In the genomic region with DNA sequence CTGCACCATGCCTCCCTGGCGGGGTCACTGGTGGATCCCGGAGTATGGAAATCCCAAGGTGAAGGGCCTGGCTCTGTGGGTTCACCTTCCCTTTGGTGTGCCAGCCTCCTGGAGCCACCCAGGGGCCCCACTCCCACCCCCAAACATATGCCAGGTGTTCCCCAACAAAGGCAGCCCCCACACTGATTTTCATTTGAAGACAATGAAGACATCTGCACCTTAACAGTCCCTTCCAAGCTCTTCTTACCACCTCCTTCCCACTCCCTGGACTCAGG, we compare ENCODE assay signal across 16 cellular contexts. TPM values are rescaled to one million over a fixed set of nuclear protein-coding genes. Genes with fewer than 3 reads are reported as not detected.
A peak's percentile ranks its signal among the peaks of the same experiment; 100 is the strongest.
DNase-seq lines count a peak whose midpoint lies in the region; ATAC-seq, FAIRE-seq and TF ChIP-seq lines count a peak whose summit lies in the region.
"Had no signal": no experiment of that assay in that cellular context is flagged by ENCODE, and none has a peak within 500 bp of the region (broad histone marks: within the 10 kb centered on the region; RNA-seq: fewer than 3 reads in every experiment).

No MANE protein-coding gene starts in this region.

- H3K4me1 Mint-ChIP-seq in nephron progenitor cell (peaks cover 85% of the 10 kb centered on the region), MCF 10A (ENCODE audit: insufficient read depth, unreplicated experiment) (peaks cover 35% of the 10 kb centered on the region)
- H3K4me1 Mint-ChIP-seq: central memory CD8-positive, alpha-beta T cell had no signal

- H3K4me1 ChIP-seq in HUES64 (ENCODE audit: insufficient read depth, low read length), result peaks cover 5% of the 10 kb centered on the region; the same call in 1 of the 2 replicates
- peaks cover 32 to 53% of the 10 kb centered on the region in 2 donors for H3K4me1 ChIP-seq in thyroid gland

- H3K4me3 Mint-ChIP-seq in nephron progenitor cell (peak overlapping the region; percentile 34), MCF 10A (ENCODE audit: unreplicated experiment) (no peak overlapping the region)
- H3K4me3 Mint-ChIP-seq: central memory CD8-positive, alpha-beta T cell; stimulated activated memory B cell treated with anti-CD40 and anti-IgM and Interleukin-4, amounts not matched to agents 10 μg/mL and 1 μg/mL and 100 μg/mL, for 72 hours; T-helper 17 cell had no signal

- H3K27me3 ChIP-seq in HUES64 (ENCODE audit: insufficient read depth, low read length) (no peaks in the 10 kb centered on the region), dorsolateral prefrontal cortex (no peaks in the 10 kb centered on the region), thyroid gland (no peaks in the 10 kb centered on the region)
- H3K27me3 ChIP-seq: MG63 had no signal

- no peak for ATAC-seq in GM21515 (IDR thresholded peaks at IDR 0.05; ENCODE audit: unreplicated experiment)
- ATAC-seq: stimulated activated memory B cell treated with anti-CD40 and anti-IgM and Interleukin-4, amounts not matched to agents 10 μg/mL and 1 μg/mL and 100 μg/mL, for 72 hours; T-helper 17 cell had no signal

- H3K27ac ChIP-seq in HUES64 (ENCODE audit: low read depth, low read length) (0 out of 2 replicates have a peak overlapping the region, but pooled peaks have one; percentile 45), dorsolateral prefrontal cortex (peak overlapping the region in 56 of 59 donors; percentile 26 to 99 (median 80)), thyroid gland (peak overlapping the region; percentile 92 to 95 (median 95))

- H3K9me3 ChIP-seq in HUES64 (ENCODE audit: insufficient read depth, low read depth, low read length), result no peaks in the 10 kb centered on the region
- no peaks in the 10 kb centered on the region for H3K9me3 ChIP-seq in thyroid gland
- H3K9me3 ChIP-seq: MG63 had no signal

- intact Hi-C loops in dorsolateral prefrontal cortex (cut with DNase I) (no loop called here), thyroid gland (cut with DNase I) (no loop called here), MCF 10A (cut with micrococcal nuclease) (no loop called here)

- no peak overlapping the region for H3K9ac ChIP-seq in HUES64 (ENCODE audit: low read depth, low read length)

- no peak for TF ChIP-seq POLR2A in thyroid gland (IDR thresholded peaks at IDR 0.05)

- CTCF ChIA-PET in MCF 10A (lab: Yijun Ruan, JAX), result no interaction called here

- no TSS peak for BruUV-seq in MCF 10A (replicated peaks; lab: Mats Ljungman, UMichigan)

- H3K36me3 ChIP-seq in HUES64 (ENCODE audit: insufficient read depth, low read length), result no peaks in the 10 kb centered on the region
- H3K36me3 ChIP-seq in thyroid gland, result no peaks in the 10 kb centered on the region
- H3K36me3 ChIP-seq: MG63 had no signal

- DNase-seq in dorsolateral prefrontal cortex (peak in 1 of 10 donors; percentile 24), nephron progenitor cell (no peak), thyroid gland (no peak), MCF 10A (ENCODE audit: unreplicated experiment) (no peak), D721Med (ENCODE audit: insufficient read length, low spot score) (no peak), RPMI8226 (no peak)
- DNase-seq: EL; NCI-H1694 treated with DMSO at 0.1 percent for 48 hours; stimulated activated CD4-positive, alpha-beta T cell treated with anti-CD3 and anti-CD28 coated beads, Interleukin-12 subunit alpha, Interleukin-12 subunit beta, amount 100 ng/mL, for 4 hours; T-helper 17 cell had no signal

- no peak for FAIRE-seq in D721Med (lab: Jason Lieb, UNC)
- FAIRE-seq: HepG2 had no signal

- 95% methylated on average over 2 of the region's 2 CpGs for WGBS in HUES64
- WGBS in thyroid gland, 2 donors, result 75 to 92% methylated on average over 2 of the region's 2 CpGs

- H3K4me3 ChIP-seq in HUES64 (ENCODE audit: low read length), result no peak overlapping the region
- H3K4me3 ChIP-seq in dorsolateral prefrontal cortex, result peak overlapping the region in 12 of 59 donors; percentile 10 to 38 (median 26)
- no peak overlapping the region for H3K4me3 ChIP-seq in thyroid gland (replicated peaks in 1 of 3)
- H3K4me3 ChIP-seq: MG63 had no signal

- H3K36me3 Mint-ChIP-seq in nephron progenitor cell (ENCODE audit: low read depth) (no peaks in the 10 kb centered on the region), MCF 10A (ENCODE audit: insufficient read depth, unreplicated experiment) (peaks cover 7% of the 10 kb centered on the region)
- H3K36me3 Mint-ChIP-seq: stimulated activated memory B cell treated with anti-CD40 and anti-IgM and Interleukin-4, amounts not matched to agents 10 μg/mL and 1 μg/mL and 100 μg/mL, for 72 hours had no signal

- H3K27ac Mint-ChIP-seq in nephron progenitor cell, result peak overlapping the region; percentile 78
- H3K27ac Mint-ChIP-seq in MCF 10A (ENCODE audit: low read depth, unreplicated experiment), result no peak overlapping the region
- H3K27ac Mint-ChIP-seq: stimulated activated memory B cell treated with anti-CD40 and anti-IgM and Interleukin-4, amounts not matched to agents 10 μg/mL and 1 μg/mL and 100 μg/mL, for 72 hours; T-helper 17 cell had no signal

- TF ChIP-seq CTCF in dorsolateral prefrontal cortex (IDR thresholded peaks at IDR 0.05 in 54 of 56, conservative IDR thresholded peaks at IDR 0.05 in 2 of 56; ENCODE audit: low read depth in 1 of 56, partially characterized antibody in 56 of 56), result no peak
- no peak for TF ChIP-seq CTCF in nephron progenitor cell (IDR thresholded peaks at IDR 0.05)
- TF ChIP-seq CTCF in thyroid gland (IDR thresholded peaks at IDR 0.05), result no peak
- TF ChIP-seq CTCF in MCF 10A (IDR thresholded peaks at IDR 0.05; ENCODE audit: unreplicated experiment), result no peak
- TF ChIP-seq CTCF in D721Med (IDR thresholded peaks at IDR 0.05; ENCODE audit: insufficient read depth, missing control alignments), result no peak

- POLR2A ChIA-PET in MCF 10A (lab: Yijun Ruan, JAX), result interaction anchor here (0.7 to 1.4 kb wide), 2 partner anchors 12 to 313 kb away, joined by 3 read pairs; no protein-coding TSS in a partner anchor

- H3K9me3 Mint-ChIP-seq in nephron progenitor cell (no peaks in the 10 kb centered on the region), MCF 10A (ENCODE audit: unreplicated experiment) (no peaks in the 10 kb centered on the region)
- H3K9me3 Mint-ChIP-seq: central memory CD8-positive, alpha-beta T cell; stimulated activated memory B cell treated with anti-CD40 and anti-IgM and Interleukin-4, amounts not matched to agents 10 μg/mL and 1 μg/mL and 100 μg/mL, for 72 hours had no signal

- H3K27me3 Mint-ChIP-seq in nephron progenitor cell (ENCODE audit: low read depth, poor library complexity), result peaks cover 6% of the 10 kb centered on the region
- no peaks in the 10 kb centered on the region for H3K27me3 Mint-ChIP-seq in MCF 10A (ENCODE audit: insufficient read depth, unreplicated experiment)
- H3K27me3 Mint-ChIP-seq: central memory CD8-positive, alpha-beta T cell; stimulated activated memory B cell treated with anti-CD40 and anti-IgM and Interleukin-4, amounts not matched to agents 10 μg/mL and 1 μg/mL and 100 μg/mL, for 72 hours had no signal

RNA-seq across cellular contexts. Expression of gene BIN1, which starts 11.7 kb away (rescaled TPM):
- 41.0 TPM for polyA plus RNA-seq in HUES64 (2013, experiment 1 of 2)
- polyA plus RNA-seq in HUES64 (2013, experiment 2 of 2), result 45.4 TPM
- total RNA-seq in dorsolateral prefrontal cortex, result 100 to 1,000 TPM; 151 to 703 (median 290) TPM
- total RNA-seq in thyroid gland, result 10 to 100 TPM; 49.2 to 68.3 (median 64.2) TPM
- 22.4 and 29.6 TPM in 2 replicates for total RNA-seq in MCF 10A (2022)

Comparison
In these comparisons a context has a peak if more than half of its experiments do, and no peak if none do; other contexts are left out.
1. H3K27ac ChIP-seq: peak in every context shown above with its lines; median percentile 95 in thyroid gland; 80 in dorsolateral prefrontal cortex; 45 in HUES64.